Comparison of ENCODE assay signal across 1 cellular context in genomic region chr7:70710011-70710480, GRCh38.
TF ChIP-seq lines count a peak whose summit lies in the region.

No MANE protein-coding gene starts in this region.

TF ChIP-seq in HEK293, 187 proteins besides CTCF, POLR2A, EP300 and RAD21 (continued from another document and continues in another):
- TF ChIP-seq INSM2 (tag by site-specific recombination; IDR thresholded peaks at IDR 0.05) (peak; percentile 58; the same call in 1 of the 2 replicates), WT1 (tag by site-specific recombination; IDR thresholded peaks at IDR 0.05) (no peak; the same call in 1 of the 2 replicates), ZIC2 (tag by site-specific recombination; IDR thresholded peaks at IDR 0.05) (peak; percentile 36; the same call in 1 of the 2 replicates), IKZF3 (tag by site-specific recombination; IDR thresholded peaks at IDR 0.05) (peak; percentile 70), PRDM4 (tag by site-specific recombination; IDR thresholded peaks at IDR 0.05) (peak; percentile 63), HIC1 (tag by site-specific recombination; IDR thresholded peaks at IDR 0.05) (0 out of 2 replicates have a peak, but pooled peaks have one; percentile 59), ZNF140 (tag by site-specific recombination; IDR thresholded peaks at IDR 0.05) (no peak), PRDM6 (tag by site-specific recombination; IDR thresholded peaks at IDR 0.05) (peak; percentile 78), SP7 (tag by site-specific recombination; IDR thresholded peaks at IDR 0.05) (peak; percentile 90), ZBTB1 (tag by site-specific recombination; IDR thresholded peaks at IDR 0.05) (no peak), KLF8 (tag by site-specific recombination; IDR thresholded peaks at IDR 0.05) (peak; percentile 55; the same call in 1 of the 2 replicates), KLF1 (tag by site-specific recombination; IDR thresholded peaks at IDR 0.05) (peak; percentile 51), ZNF19 (tag by site-specific recombination; IDR thresholded peaks at IDR 0.05; ENCODE audit: low read depth) (no peak), PRDM10 (tag by site-specific recombination; IDR thresholded peaks at IDR 0.05) (peak; percentile 14; the same call in 1 of the 2 replicates), ZNF202 (tag by site-specific recombination; IDR thresholded peaks at IDR 0.05; ENCODE audit: borderline replicate concordance) (no peak), ZNF488 (tag by site-specific recombination; IDR thresholded peaks at IDR 0.05) (peak; percentile 55; the same call in 1 of the 2 replicates), ZNF175 (tag by site-specific recombination; IDR thresholded peaks at IDR 0.05) (no peak), ZNF639 (tag by site-specific recombination; IDR thresholded peaks at IDR 0.05) (no peak), OSR2 (tag by site-specific recombination; IDR thresholded peaks at IDR 0.05) (peak; percentile 88), PBX3 (CRISPR knock-in tag; IDR thresholded peaks at IDR 0.05) (no peak), ZNF776 (tag by site-specific recombination; IDR thresholded peaks at IDR 0.05; ENCODE audit: borderline replicate concordance) (no peak), ZNF221 (tag by site-specific recombination; IDR thresholded peaks at IDR 0.05; ENCODE audit: borderline replicate concordance) (no peak), ZNF785 (tag by site-specific recombination; IDR thresholded peaks at IDR 0.05) (no peak), ZNF248 (tag by site-specific recombination; IDR thresholded peaks at IDR 0.05) (no peak), ZBTB7A (tag by site-specific recombination; IDR thresholded peaks at IDR 0.05; ENCODE audit: low read depth) (no peak), ZBTB10 (tag by site-specific recombination; IDR thresholded peaks at IDR 0.05) (no peak), ZNF843 (tag by site-specific recombination; IDR thresholded peaks at IDR 0.05) (peak; percentile 93), ZNF629 (tag by site-specific recombination; IDR thresholded peaks at IDR 0.05) (peak; percentile 75), ZNF133 (tag by site-specific recombination; IDR thresholded peaks at IDR 0.05) (no peak), ZNF513 (tag by site-specific recombination; IDR thresholded peaks at IDR 0.05) (no peak), ZBTB17 (tag by site-specific recombination; IDR thresholded peaks at IDR 0.05) (peak; percentile 55), ZNF654 (tag by site-specific recombination; IDR thresholded peaks at IDR 0.05; ENCODE audit: low read depth) (no peak), MYNN (tag by site-specific recombination; IDR thresholded peaks at IDR 0.05; ENCODE audit: borderline replicate concordance) (peak; percentile 55; the same call in 1 of the 2 replicates), ZNF561 (tag by site-specific recombination; IDR thresholded peaks at IDR 0.05; ENCODE audit: borderline replicate concordance) (0 out of 2 replicates have a peak, but pooled peaks have one; percentile 29), ZNF341 (tag by site-specific recombination; IDR thresholded peaks at IDR 0.05; ENCODE audit: low read depth) (no peak), ZNF24 (tag by site-specific recombination; IDR thresholded peaks at IDR 0.05) (peak; percentile 76), ZNF146 (tag by site-specific recombination; IDR thresholded peaks at IDR 0.05) (no peak), ZFP69B (tag by site-specific recombination; IDR thresholded peaks at IDR 0.05) (peak; percentile 58), ZNF114 (tag by site-specific recombination; IDR thresholded peaks at IDR 0.05) (no peak)
